Comparison of ENCODE assay signal across 11 cellular contexts in the genomic region with DNA sequence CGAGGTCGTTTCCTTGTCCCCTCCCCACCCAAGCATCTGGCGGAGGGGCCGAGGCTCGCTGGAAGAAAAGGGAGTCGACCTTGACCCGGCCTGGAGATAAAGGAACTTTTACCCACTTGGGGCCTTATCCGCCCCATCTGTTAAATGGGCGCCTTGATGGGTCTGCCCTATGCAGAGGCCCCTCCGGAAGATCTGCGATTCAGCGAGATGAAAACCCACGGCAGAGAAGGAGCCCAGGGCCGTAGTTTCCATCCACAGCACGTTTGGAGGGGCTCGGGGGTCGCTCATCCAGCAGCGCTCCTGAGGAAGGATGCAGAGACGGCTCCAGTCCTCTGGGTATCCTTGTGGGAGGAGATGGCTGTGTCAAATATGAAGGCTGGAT. TPM values are rescaled to one million over a fixed set of nuclear protein-coding genes. Genes with fewer than 3 reads are reported as not detected.
DNase-seq lines count a peak whose midpoint lies in the region; ATAC-seq and TF ChIP-seq lines count a peak whose summit lies in the region.
"Had no signal": no experiment of that assay in that cellular context is flagged by ENCODE, and none has a peak within 500 bp of the region (broad histone marks: within the 10 kb centered on the region; RNA-seq: fewer than 3 reads in every experiment).

No MANE protein-coding gene starts in this region.

- H3K36me3 ChIP-seq in iPS-15b (ENCODE audit: control insufficient read depth, insufficient read depth, low read length) (no peaks in the 10 kb centered on the region), spleen (no peaks in the 10 kb centered on the region)
- H3K36me3 ChIP-seq: adrenal gland had no signal

- H3K36me3 Mint-ChIP-seq in activated T-cell treated with anti-CD3 and anti-CD28 coated beads, Interleukin-2, amount 50 U/mL, for 24 hours (ENCODE audit: low read depth) = no peaks in the 10 kb centered on the region

- ATAC-seq in GM19324 (IDR thresholded peaks at IDR 0.05; ENCODE audit: low FRiP score, unreplicated experiment) = no peak

- intact Hi-C loops in spleen (cut with DNase I; ENCODE audit: low total_unique reads) = no loop called here

- H3K4me3 ChIP-seq in iPS-15b (ENCODE audit: low read depth, low read length) (peak overlapping the region; percentile 64), spleen (peak overlapping the region in 4 of 8 donors; percentile 22 to 67 (median 34))

- no peak for DNase-seq in activated T-cell treated with anti-CD3 and anti-CD28 coated beads, Interleukin-2, amount 50 U/mL, for 24 hours
- DNase-seq in activated T-cell treated with anti-CD3 and anti-CD28 coated beads, Interleukin-2, amount 50 U/mL, for 48 hours = no peak
- DNase-seq in spleen (peak; percentile 58), GOT3 (lab: John Stamatoyannopoulos, UW) (no peak), T1000 (lab: John Stamatoyannopoulos, UW) (no peak)
- DNase-seq: adrenal gland, OCI-M1 had no signal

- H3K27me3 ChIP-seq in iPS-15b (ENCODE audit: control insufficient read depth, insufficient read depth, low read length) (peaks cover 26% of the 10 kb centered on the region), spleen (replicated peaks in 1 of 7) (peaks cover 0 to 82% (median 19%) of the 10 kb centered on the region in 7 donors)

- peak overlapping the region; percentile 61 for H3K4me3 Mint-ChIP-seq in activated T-cell treated with anti-CD3 and anti-CD28 coated beads, Interleukin-2, amount 50 U/mL, for 24 hours

- TF ChIP-seq POLR2A in spleen (IDR thresholded peaks at IDR 0.05) = no peak

- H3K4me1 ChIP-seq in iPS-15b (ENCODE audit: control insufficient read depth, insufficient read depth, low read length) (peaks cover 7% of the 10 kb centered on the region), spleen (peaks cover 5 to 27% (median 14%) of the 10 kb centered on the region in 6 donors)

- peaks cover 19% of the 10 kb centered on the region for H3K4me1 Mint-ChIP-seq in activated T-cell treated with anti-CD3 and anti-CD28 coated beads, Interleukin-2, amount 50 U/mL, for 24 hours (ENCODE audit: low read depth)

- H3K9me3 ChIP-seq in iPS-15b (ENCODE audit: control insufficient read depth, insufficient read depth, low read length) (no peaks in the 10 kb centered on the region), spleen (no peaks in the 10 kb centered on the region)
- H3K9me3 ChIP-seq: adrenal gland had no signal

- TF ChIP-seq CTCF in VCaP (conservative IDR thresholded peaks at IDR 0.05) = no peak
- no peak for TF ChIP-seq CTCF in spleen (IDR thresholded peaks at IDR 0.05 in 8 of 11, conservative IDR thresholded peaks at IDR 0.05 in 3 of 11)

- 40 to 59% (median 49%) methylated on average over 14 to 19 of the region's 19 CpGs for WGBS in spleen, 5 donors

- H3K27me3 Mint-ChIP-seq in activated T-cell treated with anti-CD3 and anti-CD28 coated beads, Interleukin-2, amount 50 U/mL, for 24 hours = peaks cover 22% of the 10 kb centered on the region

- H3K27ac ChIP-seq in VCaP (peak overlapping the region; percentile 70), spleen (no peak overlapping the region)
- H3K27ac ChIP-seq: adrenal gland had no signal

- no peak overlapping the region for H3K9ac ChIP-seq in iPS-15b (ENCODE audit: low read depth, low read length)

- H3K27ac Mint-ChIP-seq in activated T-cell treated with anti-CD3 and anti-CD28 coated beads, Interleukin-2, amount 50 U/mL, for 24 hours = no peak overlapping the region

- no peaks in the 10 kb centered on the region for H3K9me3 Mint-ChIP-seq in activated T-cell treated with anti-CD3 and anti-CD28 coated beads, Interleukin-2, amount 50 U/mL, for 24 hours

RNA-seq across cellular contexts. Expression of a gene that starts 0.5 kb away (rescaled TPM):
- total RNA-seq in spleen = under 1 TPM in 3 of 7 donors, not detected in 4; 0.09 to 0.22 (median 0.20) TPM
- under 1 TPM in 2 of 3 donors, not detected in 1; 0.03 to 0.10 TPM for polyA plus RNA-seq in spleen
- total RNA-seq: endothelial cell of umbilical vein had no signal
- polyA plus RNA-seq: endothelial cell of umbilical vein had no signal

RNA-seq across cellular contexts. Expression of a gene that starts 53.8 kb away (rescaled TPM):
- total RNA-seq in spleen = 10 to 100 TPM; 14.4 to 21.7 (median 17.9) TPM
- 1 to 10 TPM; 6.1 to 7.2 (median 6.4) TPM for polyA plus RNA-seq in spleen
